In genomic region chr2:71277536-71278103, GRCh38 we compare ENCODE assay signal across 7 cellular contexts. TPM values are rescaled to one million over a fixed set of nuclear protein-coding genes. Genes with fewer than 3 reads are reported as not detected.
A peak's percentile ranks its signal among the peaks of the same experiment; 100 is the strongest.
DNase-seq lines count a peak whose midpoint lies in the region; ATAC-seq, FAIRE-seq and TF ChIP-seq lines count a peak whose summit lies in the region.

No MANE protein-coding gene starts in this region.

- H3K36me3 Mint-ChIP-seq in dendritic cell treated with granulocyte-macrophage colony-stimulating factor and Interleukin-4, amounts not matched to agents 40 ng/mL and 50 ng/mL, for 4 days (ENCODE audit: low read depth) = no peaks in the 10 kb centered on the region
- H3K36me3 Mint-ChIP-seq in stimulated activated naive CD8-positive, alpha-beta T cell treated with anti-CD3 and anti-CD28 coated beads, Interleukin-15, Interleukin-2, amounts not matched to agents 100 ng/mL and 50 ng/mL, for 24 hours (ENCODE audit: low read depth) = no peaks in the 10 kb centered on the region

- H4K20me1 ChIP-seq in HepG2 (ENCODE audit: insufficient read depth, low read length) = no peaks in the 10 kb centered on the region

- in situ Hi-C loops in HepG2 (cut with HindIII; ENCODE audit: extremely low pct_ligation_motif_present, low pct_unique_long_range_greater_than_20kb) = no loop called here

- TF ChIP-seq CTCF in GM12864 (IDR thresholded peaks at IDR 0.05; ENCODE audit: low read depth, low read length, missing control alignments) (peak; percentile 39), HepG2 (CRISPR knock-in tag; IDR thresholded peaks at IDR 0.05) (no peak)

- ATAC-seq in HepG2 = peak; percentile 86
- no peak for ATAC-seq in GM19023 (IDR thresholded peaks at IDR 0.05; ENCODE audit: unreplicated experiment)

- CTCF ChIA-PET in HepG2 (lab: Yijun Ruan, JAX; ENCODE audit: low intra/inter-chr PET ratio, low total read pairs) = no interaction called here

- no peaks in the 10 kb centered on the region for H3K79me2 ChIP-seq in HepG2 (ENCODE audit: insufficient read depth, low read length)

- H3K4me1 Mint-ChIP-seq in dendritic cell treated with granulocyte-macrophage colony-stimulating factor and Interleukin-4, amounts not matched to agents 40 ng/mL and 50 ng/mL, for 4 days (ENCODE audit: low read depth) = peaks cover 25% of the 10 kb centered on the region
- H3K4me1 Mint-ChIP-seq in stimulated activated naive CD8-positive, alpha-beta T cell treated with anti-CD3 and anti-CD28 coated beads, Interleukin-15, Interleukin-2, amounts not matched to agents 100 ng/mL and 50 ng/mL, for 24 hours (ENCODE audit: low read depth) = peaks cover 12% of the 10 kb centered on the region

- H2AFZ ChIP-seq in HepG2 (ENCODE audit: low read length) = no peak overlapping the region

- H3K4me1 ChIP-seq in HepG2 (ENCODE audit: insufficient read depth, low read length) = peaks cover 20% of the 10 kb centered on the region

- 18% methylated on average over 18 of the region's 18 CpGs for WGBS in HepG2 (ENCODE audit: low lambda C conversion rate)

- peaks cover 5 to 40% of the 10 kb centered on the region in 2 experiments for H3K27me3 ChIP-seq in HepG2 (ENCODE audit: control insufficient read depth in 1 of 2, insufficient read depth in 2 of 2, low read length in 2 of 2)

- TF ChIP-seq POLR2A in HepG2 (IDR thresholded peaks at IDR 0.05; ENCODE audit: insufficient read depth in 1 of 2, low read depth in 2 of 2, low read length in 2 of 2) = no peak

- H3K9me3 Mint-ChIP-seq in dendritic cell treated with granulocyte-macrophage colony-stimulating factor and Interleukin-4, amounts not matched to agents 40 ng/mL and 50 ng/mL, for 4 days = no peaks in the 10 kb centered on the region
- no peaks in the 10 kb centered on the region for H3K9me3 Mint-ChIP-seq in stimulated activated naive CD8-positive, alpha-beta T cell treated with anti-CD3 and anti-CD28 coated beads, Interleukin-15, Interleukin-2, amounts not matched to agents 100 ng/mL and 50 ng/mL, for 24 hours

- no peaks in the 10 kb centered on the region for H3K36me3 ChIP-seq in HepG2 (replicated peaks in 1 of 2; ENCODE audit: control insufficient read depth in 1 of 2, insufficient read depth in 2 of 2, low read length in 2 of 2)

- H3K4me3 ChIP-seq in GM12864 (ENCODE audit: low read depth, low read length) (peak overlapping the region; percentile 76), HepG2 (replicated peaks in 1 of 3; ENCODE audit: insufficient read depth in 1 of 3, low read depth in 2 of 3, low read length in 3 of 3) (no peak overlapping the region)

- DNase-seq in GM12864 (ENCODE audit: low read depth) (no peak), LoVo (ENCODE audit: low spot score) (peak; percentile 69), UCSD-AML1 (lab: John Stamatoyannopoulos, UW; ENCODE audit: unreplicated experiment) (peak; percentile 67), HepG2 (ENCODE audit: low spot score) (peak; percentile 31)

- peak overlapping the region; percentile 45 for H3K27ac Mint-ChIP-seq in dendritic cell treated with granulocyte-macrophage colony-stimulating factor and Interleukin-4, amounts not matched to agents 40 ng/mL and 50 ng/mL, for 4 days
- no peak overlapping the region for H3K27ac Mint-ChIP-seq in stimulated activated naive CD8-positive, alpha-beta T cell treated with anti-CD3 and anti-CD28 coated beads, Interleukin-15, Interleukin-2, amounts not matched to agents 100 ng/mL and 50 ng/mL, for 24 hours

- H3K9ac ChIP-seq in HepG2 (ENCODE audit: insufficient read depth, low read depth, low read length) = no peak overlapping the region

- TF ChIP-seq EP300 in HepG2 (IDR thresholded peaks at IDR 0.05; ENCODE audit: low read depth in 2 of 2, low read length in 2 of 2) (no peak), HepG2 (CRISPR knock-in tag; IDR thresholded peaks at IDR 0.05; ENCODE audit: borderline replicate concordance) (no peak)

- H3K4me3 Mint-ChIP-seq in dendritic cell treated with granulocyte-macrophage colony-stimulating factor and Interleukin-4, amounts not matched to agents 40 ng/mL and 50 ng/mL, for 4 days = peak overlapping the region; percentile 78
- peak overlapping the region; percentile 82 for H3K4me3 Mint-ChIP-seq in stimulated activated naive CD8-positive, alpha-beta T cell treated with anti-CD3 and anti-CD28 coated beads, Interleukin-15, Interleukin-2, amounts not matched to agents 100 ng/mL and 50 ng/mL, for 24 hours

- H3K27ac ChIP-seq in HepG2 (ENCODE audit: extremely low read length, insufficient read depth, low read length) = no peak overlapping the region

- H3K9me3 ChIP-seq in HepG2 (ENCODE audit: low read length) = no peaks in the 10 kb centered on the region

- no TSS peak for BruUV-seq in HepG2 (replicated peaks; lab: Mats Ljungman, UMichigan)

- POLR2A ChIA-PET in HepG2 (lab: Yijun Ruan, JAX) = interaction anchor here (0.6 kb wide), 1 partner anchor 54 kb away, joined by 3 read pairs; the partner anchor contains the start of gene ZNF638

- no peak for FAIRE-seq in HepG2 (lab: Jason Lieb, UNC)

- peaks cover 44% of the 10 kb centered on the region for H3K27me3 Mint-ChIP-seq in dendritic cell treated with granulocyte-macrophage colony-stimulating factor and Interleukin-4, amounts not matched to agents 40 ng/mL and 50 ng/mL, for 4 days
- peaks cover 85% of the 10 kb centered on the region for H3K27me3 Mint-ChIP-seq in stimulated activated naive CD8-positive, alpha-beta T cell treated with anti-CD3 and anti-CD28 coated beads, Interleukin-15, Interleukin-2, amounts not matched to agents 100 ng/mL and 50 ng/mL, for 24 hours

- TF ChIP-seq RAD21 in HepG2 (CRISPR knock-in tag; IDR thresholded peaks at IDR 0.05) = no peak

- H3K4me2 ChIP-seq in HepG2 (ENCODE audit: low read depth, low read length) = no peak overlapping the region

- intact Hi-C loops in dendritic cell treated with granulocyte-macrophage colony-stimulating factor and Interleukin-4, amounts not matched to agents 40 ng/mL and 50 ng/mL, for 4 days (cut with micrococcal nuclease) = loop anchor here (2.0 to 10.0 kb wide), 2 partner anchors 53 to 143 kb away; partner anchors contain the start of genes MCEE, MPHOSPH10 and ZNF638
- intact Hi-C loops in HepG2 (cut with micrococcal nuclease; ENCODE audit: unreplicated experiment) = loop anchor here (5.0 kb wide), 1 partner anchor 45 kb away; no protein-coding TSS in a partner anchor

TF ChIP-seq in HepG2, 621 proteins besides CTCF, POLR2A, EP300 and RAD21:
- TF ChIP-seq WIZ (CRISPR knock-in tag; IDR thresholded peaks at IDR 0.05) (no peak), ZNF878 (CRISPR knock-in tag; IDR thresholded peaks at IDR 0.05) (no peak)

RNA-seq across cellular contexts. Expression of gene PAIP2B, which starts 50.7 kb away (rescaled TPM):
- 0.29 and 0.46 TPM in 2 replicates for total RNA-seq in HepG2 (2016; rRNA removed; fragmentation: Illumina TruSeq; extraction: Trizol)
- under 0.01 TPM in 1 of 2 replicates, not detected in the other for total RNA-seq in HepG2 (2016; cell fraction: cytosol; rRNA removed; fragmentation: Illumina TruSeq; extraction: Trizol; ENCODE audit: low read depth)
- total RNA-seq in HepG2 (2016; cell fraction: insoluble cytoplasmic fraction; rRNA removed; fragmentation: Illumina TruSeq; extraction: Trizol) = 0.26 and 0.46 TPM in 2 replicates
- 0.12 and 0.17 TPM in 2 replicates for total RNA-seq in HepG2 (2016; cell fraction: membrane; rRNA removed; fragmentation: Illumina TruSeq; extraction: Trizol)
- 0.25 TPM in 2 replicates for total RNA-seq in HepG2 (2016; cell fraction: nucleus; rRNA removed; fragmentation: Illumina TruSeq; extraction: Trizol)
- polyA plus RNA-seq in HepG2 (2011; rRNA removed) = 0.16 and 0.18 TPM in 2 replicates
- 0.08 and 0.21 TPM in 2 replicates for polyA plus RNA-seq in HepG2 (2011; cell fraction: cytosol; rRNA removed)
- 0.08 and 0.24 TPM in 2 replicates for polyA plus RNA-seq in HepG2 (2011; cell fraction: nucleus; rRNA removed)
- polyA plus RNA-seq in HepG2 (2012) = 0.31 and 0.78 TPM in 2 replicates
- 0.03 and 0.05 TPM in 2 replicates for polyA plus RNA-seq in HepG2 (2016; cell fraction: cytosol; fragmentation: Illumina TruSeq; extraction: Trizol; ENCODE audit: low read depth)
- 0.28 and 0.29 TPM in 2 replicates for polyA plus RNA-seq in HepG2 (2016; cell fraction: insoluble cytoplasmic fraction; fragmentation: Illumina TruSeq; extraction: Trizol; ENCODE audit: low read depth)
- polyA plus RNA-seq in HepG2 (2016; cell fraction: membrane; fragmentation: Illumina TruSeq; extraction: Trizol; ENCODE audit: low read depth) = 0.05 and 0.06 TPM in 2 replicates
- polyA plus RNA-seq in HepG2 (2016; cell fraction: nucleus; fragmentation: Illumina TruSeq; extraction: Trizol; ENCODE audit: insufficient read depth, low read depth) = 0.26 and 0.29 TPM in 2 replicates
- polyA minus RNA-seq in HepG2 (2011; rRNA and poly(A)+ RNA removed; ENCODE audit: low replicate concordance) = 0.02 and 0.14 TPM in 2 replicates
- polyA minus RNA-seq in HepG2 (2011; cell fraction: cytosol; rRNA and poly(A)+ RNA removed) = 0.18 and 0.30 TPM in 2 replicates
- 0.26 and 0.37 TPM in 2 replicates for polyA minus RNA-seq in HepG2 (2011; cell fraction: nucleus; rRNA and poly(A)+ RNA removed)

RNA-seq across cellular contexts. Expression of gene ZNF638, which starts 54.0 kb away (rescaled TPM):
- total RNA-seq in HepG2 (2016; rRNA removed; fragmentation: Illumina TruSeq; extraction: Trizol) = 133 and 144 TPM in 2 replicates
- 144 and 165 TPM in 2 replicates for total RNA-seq in HepG2 (2016; cell fraction: cytosol; rRNA removed; fragmentation: Illumina TruSeq; extraction: Trizol; ENCODE audit: low read depth)
- 136 and 142 TPM in 2 replicates for total RNA-seq in HepG2 (2016; cell fraction: insoluble cytoplasmic fraction; rRNA removed; fragmentation: Illumina TruSeq; extraction: Trizol)
- 69.6 and 88.9 TPM in 2 replicates for total RNA-seq in HepG2 (2016; cell fraction: membrane; rRNA removed; fragmentation: Illumina TruSeq; extraction: Trizol)
- total RNA-seq in HepG2 (2016; cell fraction: nucleus; rRNA removed; fragmentation: Illumina TruSeq; extraction: Trizol) = 338 and 339 TPM in 2 replicates
- 79.8 and 92.7 TPM in 2 replicates for polyA plus RNA-seq in HepG2 (2011; rRNA removed)
- 30.4 and 44.2 TPM in 2 replicates for polyA plus RNA-seq in HepG2 (2011; cell fraction: cytosol; rRNA removed)
- 156 and 178 TPM in 2 replicates for polyA plus RNA-seq in HepG2 (2011; cell fraction: nucleus; rRNA removed)
- polyA plus RNA-seq in HepG2 (2012) = 94.6 and 110 TPM in 2 replicates
- 8.2 and 8.9 TPM in 2 replicates for polyA plus RNA-seq in HepG2 (2016; cell fraction: cytosol; fragmentation: Illumina TruSeq; extraction: Trizol; ENCODE audit: low read depth)
- 88.5 and 93.4 TPM in 2 replicates for polyA plus RNA-seq in HepG2 (2016; cell fraction: insoluble cytoplasmic fraction; fragmentation: Illumina TruSeq; extraction: Trizol; ENCODE audit: low read depth)
- polyA plus RNA-seq in HepG2 (2016; cell fraction: membrane; fragmentation: Illumina TruSeq; extraction: Trizol; ENCODE audit: low read depth) = 13.9 and 16.6 TPM in 2 replicates
- 235 and 243 TPM in 2 replicates for polyA plus RNA-seq in HepG2 (2016; cell fraction: nucleus; fragmentation: Illumina TruSeq; extraction: Trizol; ENCODE audit: insufficient read depth, low read depth)
- polyA minus RNA-seq in HepG2 (2011; rRNA and poly(A)+ RNA removed; ENCODE audit: low replicate concordance) = 88.0 and 129 TPM in 2 replicates
- polyA minus RNA-seq in HepG2 (2011; cell fraction: cytosol; rRNA and poly(A)+ RNA removed) = 77.1 and 94.9 TPM in 2 replicates
- 881 and 997 TPM in 2 replicates for polyA minus RNA-seq in HepG2 (2011; cell fraction: nucleus; rRNA and poly(A)+ RNA removed)
